1 cellular context compared by ENCODE assay signal in the genomic region with DNA sequence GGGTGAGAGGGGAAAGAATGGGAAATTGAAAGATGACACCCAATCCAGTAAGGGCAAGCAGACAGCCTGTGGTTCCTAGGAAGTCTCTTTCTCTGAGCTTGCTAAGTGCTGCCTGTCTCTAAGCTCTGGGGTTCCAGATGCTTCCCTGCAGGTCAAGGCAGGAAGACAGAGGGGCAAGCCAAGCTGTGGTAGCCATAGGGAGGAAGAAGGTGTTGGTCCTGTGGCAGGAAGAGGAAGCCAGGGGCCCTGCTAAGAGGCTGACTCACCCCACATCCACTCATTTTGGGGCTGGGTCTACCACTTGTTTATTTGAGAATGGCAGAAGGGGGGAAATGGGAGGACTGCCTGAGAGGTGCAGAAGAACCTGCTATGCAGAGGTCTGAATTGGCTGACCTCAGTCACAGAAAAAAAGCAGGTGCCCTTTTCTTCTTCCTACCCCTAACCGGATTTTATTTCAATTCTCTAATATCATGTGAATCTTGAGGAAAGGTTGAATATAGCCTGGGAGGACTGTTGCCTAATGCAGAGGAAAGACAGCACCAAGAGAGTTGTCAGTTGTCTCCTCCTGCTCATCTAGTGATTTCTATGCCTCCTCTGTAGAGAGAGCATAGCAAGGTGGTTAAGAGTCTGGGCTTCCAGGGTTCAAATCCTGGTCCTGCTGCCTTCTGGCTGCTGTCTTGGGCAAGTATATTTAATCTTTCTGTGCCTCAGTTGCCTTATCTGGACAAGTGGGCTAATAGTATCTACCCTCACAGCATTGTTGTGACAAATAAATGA.
TF ChIP-seq lines count a peak whose summit lies in the region.

No MANE protein-coding gene starts in this region.

TF ChIP-seq in WTC11, 78 proteins besides CTCF, POLR2A, EP300 and RAD21 (continued from another document):
- TF ChIP-seq, protein P1, sequence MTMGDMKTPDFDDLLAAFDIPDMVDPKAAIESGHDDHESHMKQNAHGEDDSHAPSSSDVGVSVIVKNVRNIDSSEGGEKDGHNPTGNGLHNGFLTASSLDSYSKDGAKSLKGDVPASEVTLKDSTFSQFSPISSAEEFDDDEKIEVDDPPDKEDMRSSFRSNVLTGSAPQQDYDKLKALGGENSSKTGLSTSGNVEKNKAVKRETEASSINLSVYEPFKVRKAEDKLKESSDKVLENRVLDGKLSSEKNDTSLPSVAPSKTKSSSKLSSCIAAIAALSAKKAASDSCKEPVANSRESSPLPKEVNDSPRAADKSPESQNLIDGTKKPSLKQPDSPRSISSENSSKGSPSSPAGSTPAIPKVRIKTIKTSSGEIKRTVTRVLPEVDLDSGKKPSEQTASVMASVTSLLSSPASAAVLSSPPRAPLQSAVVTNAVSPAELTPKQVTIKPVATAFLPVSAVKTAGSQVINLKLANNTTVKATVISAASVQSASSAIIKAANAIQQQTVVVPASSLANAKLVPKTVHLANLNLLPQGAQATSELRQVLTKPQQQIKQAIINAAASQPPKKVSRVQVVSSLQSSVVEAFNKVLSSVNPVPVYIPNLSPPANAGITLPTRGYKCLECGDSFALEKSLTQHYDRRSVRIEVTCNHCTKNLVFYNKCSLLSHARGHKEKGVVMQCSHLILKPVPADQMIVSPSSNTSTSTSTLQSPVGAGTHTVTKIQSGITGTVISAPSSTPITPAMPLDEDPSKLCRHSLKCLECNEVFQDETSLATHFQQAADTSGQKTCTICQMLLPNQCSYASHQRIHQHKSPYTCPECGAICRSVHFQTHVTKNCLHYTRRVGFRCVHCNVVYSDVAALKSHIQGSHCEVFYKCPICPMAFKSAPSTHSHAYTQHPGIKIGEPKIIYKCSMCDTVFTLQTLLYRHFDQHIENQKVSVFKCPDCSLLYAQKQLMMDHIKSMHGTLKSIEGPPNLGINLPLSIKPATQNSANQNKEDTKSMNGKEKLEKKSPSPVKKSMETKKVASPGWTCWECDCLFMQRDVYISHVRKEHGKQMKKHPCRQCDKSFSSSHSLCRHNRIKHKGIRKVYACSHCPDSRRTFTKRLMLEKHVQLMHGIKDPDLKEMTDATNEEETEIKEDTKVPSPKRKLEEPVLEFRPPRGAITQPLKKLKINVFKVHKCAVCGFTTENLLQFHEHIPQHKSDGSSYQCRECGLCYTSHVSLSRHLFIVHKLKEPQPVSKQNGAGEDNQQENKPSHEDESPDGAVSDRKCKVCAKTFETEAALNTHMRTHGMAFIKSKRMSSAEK (CRISPR knock-in tag; IDR thresholded peaks at IDR 0.05; ENCODE audit: borderline replicate concordance) = no peak
- TF ChIP-seq GTF2I (CRISPR knock-in tag; conservative IDR thresholded peaks at IDR 0.05) = no peak
- TF ChIP-seq, protein P2, sequence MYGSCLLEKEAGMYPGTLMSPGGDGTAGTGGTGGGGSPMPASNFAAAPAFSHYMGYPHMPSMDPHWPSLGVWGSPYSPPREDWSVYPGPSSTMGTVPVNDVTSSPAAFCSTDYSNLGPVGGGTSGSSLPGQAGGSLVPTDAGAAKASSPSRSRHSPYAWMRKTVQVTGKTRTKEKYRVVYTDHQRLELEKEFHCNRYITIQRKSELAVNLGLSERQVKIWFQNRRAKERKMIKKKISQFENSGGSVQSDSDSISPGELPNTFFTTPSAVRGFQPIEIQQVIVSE (CRISPR knock-in tag; IDR thresholded peaks at IDR 0.05; ENCODE audit: borderline replicate concordance) = no peak
- TF ChIP-seq, protein P3, sequence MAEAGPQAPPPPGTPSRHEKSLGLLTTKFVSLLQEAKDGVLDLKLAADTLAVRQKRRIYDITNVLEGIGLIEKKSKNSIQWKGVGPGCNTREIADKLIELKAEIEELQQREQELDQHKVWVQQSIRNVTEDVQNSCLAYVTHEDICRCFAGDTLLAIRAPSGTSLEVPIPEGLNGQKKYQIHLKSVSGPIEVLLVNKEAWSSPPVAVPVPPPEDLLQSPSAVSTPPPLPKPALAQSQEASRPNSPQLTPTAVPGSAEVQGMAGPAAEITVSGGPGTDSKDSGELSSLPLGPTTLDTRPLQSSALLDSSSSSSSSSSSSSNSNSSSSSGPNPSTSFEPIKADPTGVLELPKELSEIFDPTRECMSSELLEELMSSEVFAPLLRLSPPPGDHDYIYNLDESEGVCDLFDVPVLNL (CRISPR knock-in tag; IDR thresholded peaks at IDR 0.05; ENCODE audit: borderline replicate concordance, low read depth) = no peak
- no peak for TF ChIP-seq TEAD1 (CRISPR knock-in tag; IDR thresholded peaks at IDR 0.05)
- TF ChIP-seq SOX15 (CRISPR knock-in tag; IDR thresholded peaks at IDR 0.05) = no peak
- TF ChIP-seq, protein P4, sequence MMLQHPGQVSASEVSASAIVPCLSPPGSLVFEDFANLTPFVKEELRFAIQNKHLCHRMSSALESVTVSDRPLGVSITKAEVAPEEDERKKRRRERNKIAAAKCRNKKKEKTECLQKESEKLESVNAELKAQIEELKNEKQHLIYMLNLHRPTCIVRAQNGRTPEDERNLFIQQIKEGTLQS (CRISPR knock-in tag; conservative IDR thresholded peaks at IDR 0.05) = no peak
- no peak for TF ChIP-seq NR2C2 (CRISPR knock-in tag; IDR thresholded peaks at IDR 0.05)
